Comparison of ENCODE assay signal across 33 cellular contexts in genomic region chr3:14398801-14399114, GRCh38. TPM values are rescaled to one million over a fixed set of nuclear protein-coding genes. Genes with fewer than 3 reads are reported as not detected.
DNase-seq lines count a peak whose midpoint lies in the region; ATAC-seq, FAIRE-seq and TF ChIP-seq lines count a peak whose summit lies in the region.
"Had no signal": no experiment of that assay in that cellular context is flagged by ENCODE, and none has a peak within 500 bp of the region (broad histone marks: within the 10 kb centered on the region; RNA-seq: fewer than 3 reads in every experiment).

No MANE protein-coding gene starts in this region.

- no peaks in the 10 kb centered on the region for H4K20me1 ChIP-seq in HepG2 (ENCODE audit: insufficient read depth, low read length)
- H4K20me1 ChIP-seq in Karpas-422 (ENCODE audit: insufficient read depth, low read depth, low read length), result 0 out of 2 replicates have a peak, but pooled peaks cover 6% of the 10 kb centered on the region

- TF ChIP-seq EP300 in HepG2 (IDR thresholded peaks at IDR 0.05; ENCODE audit: low read depth in 2 of 2, low read length in 2 of 2) (no peak), HepG2 (CRISPR knock-in tag; IDR thresholded peaks at IDR 0.05; ENCODE audit: borderline replicate concordance) (no peak)

- H3K36me3 ChIP-seq in HepG2 (replicated peaks in 1 of 2; ENCODE audit: control insufficient read depth in 1 of 2, insufficient read depth in 2 of 2, low read length in 2 of 2) (no peaks in the 10 kb centered on the region), right lobe of liver (no peaks in the 10 kb centered on the region), Karpas-422 (ENCODE audit: insufficient read depth, low read length) (no peaks in the 10 kb centered on the region)
- H3K36me3 ChIP-seq: colonic mucosa, lower lobe of right lung, MG63, pancreas, Peyer's patch, right atrium auricular region, transverse colon had no signal

- peak overlapping the region; percentile 12 for H3K27ac Mint-ChIP-seq in stimulated activated effector memory CD8-positive, alpha-beta T cell treated with anti-CD3 and anti-CD28 coated beads, Interleukin-12 subunit alpha, Interleukin-12 subunit beta, amount 100 ng/mL, for 72 hours
- H3K27ac Mint-ChIP-seq: activated CD4-positive, alpha-beta memory T cell treated with anti-CD3 and anti-CD28 coated beads for 36 hours; activated naive CD4-positive, alpha-beta T cell treated with anti-CD3 and anti-CD28 coated beads, Interleukin-2, amount 50 U/mL, for 72 hours; activated T-helper 2 cell treated with anti-CD3 and anti-CD28 coated beads, Interferon-gamma antibody, Interleukin-2, Interleukin-4, amounts not matched to agents 10 μg/mL and 5 μg/mL and 100 μg/mL, durations not matched to agents 14 hours and 24 hours and 36 hours had no signal

- H3K27me3 ChIP-seq in HepG2 (ENCODE audit: control insufficient read depth in 1 of 2, insufficient read depth in 2 of 2, low read length in 2 of 2) (no peaks in the 10 kb centered on the region; a peak in 2 of 5 replicates), right lobe of liver (no peaks in the 10 kb centered on the region), Karpas-422 (ENCODE audit: low read length) (no peaks in the 10 kb centered on the region)
- H3K27me3 ChIP-seq: colonic mucosa, MG63, pancreas, Peyer's patch, right atrium auricular region, SJSA1 had no signal

- peak overlapping the region; percentile 38; the same call in 1 of the 2 replicates for H3K4me2 ChIP-seq in HepG2 (ENCODE audit: low read depth, low read length)
- H3K4me2 ChIP-seq in Karpas-422 (ENCODE audit: low read depth, low read length, poor library complexity, severe bottlenecking), result no peak overlapping the region

- H3K27ac ChIP-seq in HepG2 (ENCODE audit: extremely low read length, insufficient read depth, low read length) (no peak overlapping the region), right lobe of liver (no peak overlapping the region), Karpas-422 (ENCODE audit: low read length) (no peak overlapping the region)
- H3K27ac ChIP-seq: colonic mucosa, lower lobe of right lung, pancreas, Peyer's patch, right atrium auricular region, SJSA1, transverse colon had no signal

- peaks cover 21% of the 10 kb centered on the region for H3K36me3 Mint-ChIP-seq in stimulated activated effector memory CD8-positive, alpha-beta T cell treated with anti-CD3 and anti-CD28 coated beads, Interleukin-12 subunit alpha, Interleukin-12 subunit beta, amount 100 ng/mL, for 72 hours
- H3K36me3 Mint-ChIP-seq: naive thymus-derived CD8-positive, alpha-beta T cell had no signal

- POLR2A ChIA-PET in HepG2 (lab: Yijun Ruan, JAX), result no interaction called here

- peaks cover 43% of the 10 kb centered on the region for H3K4me1 ChIP-seq in HepG2 (ENCODE audit: insufficient read depth, low read length)
- no peaks in the 10 kb centered on the region for H3K4me1 ChIP-seq in right lobe of liver
- H3K4me1 ChIP-seq in Karpas-422 (ENCODE audit: low read length), result peaks cover 20% of the 10 kb centered on the region

- TF ChIP-seq RAD21 in HepG2 (CRISPR knock-in tag; IDR thresholded peaks at IDR 0.05), result no peak

- in situ Hi-C loops in HepG2 (cut with HindIII; ENCODE audit: extremely low pct_ligation_motif_present, low pct_unique_long_range_greater_than_20kb), result no loop called here

- H3K9me3 ChIP-seq in HepG2 (ENCODE audit: low read length), result no peaks in the 10 kb centered on the region
- no peaks in the 10 kb centered on the region for H3K9me3 ChIP-seq in right lobe of liver
- no peaks in the 10 kb centered on the region for H3K9me3 ChIP-seq in Karpas-422 (ENCODE audit: low read length)
- H3K9me3 ChIP-seq: colonic mucosa, lower lobe of right lung, MG63, pancreas, Peyer's patch, right atrium auricular region, SJSA1, transverse colon had no signal

- no peak for ATAC-seq in HepG2
- no peak for ATAC-seq in right lobe of liver
- ATAC-seq in stimulated activated effector memory CD8-positive, alpha-beta T cell treated with anti-CD3 and anti-CD28 coated beads, Interleukin-12 subunit alpha, Interleukin-12 subunit beta, amount 100 ng/mL, for 72 hours, result no peak
- ATAC-seq: activated CD4-positive, CD25-positive, alpha-beta regulatory T cell treated with anti-CD3 and anti-CD28 coated beads, Interleukin-2, amount 50 U/mL, for 24 hours; activated naive CD4-positive, alpha-beta T cell treated with anti-CD3 and anti-CD28 coated beads, Interleukin-2, amount 50 U/mL, for 72 hours; lower lobe of right lung; naive thymus-derived CD8-positive, alpha-beta T cell; pancreas had no signal

- WGBS in HepG2 (ENCODE audit: low lambda C conversion rate), result 17% methylated on average over 1 of the region's 2 CpGs
- WGBS in right lobe of liver (ENCODE audit: insufficient coverage, low coverage, low lambda C conversion rate, missing lambda C conversion rate), result 63% methylated on average over 1 of the region's 2 CpGs

- DNase-seq in HepG2 (ENCODE audit: low spot score) (no peak), right lobe of liver (no peak), Karpas-422 (peak; percentile 73), UCSD-AML1 (lab: John Stamatoyannopoulos, UW; ENCODE audit: unreplicated experiment) (peak; percentile 31), foreskin melanocyte (no peak), cerebellum (ENCODE audit: low spot score) (no peak)
- no peak for DNase-seq in stimulated activated effector memory CD8-positive, alpha-beta T cell treated with anti-CD3 and anti-CD28 coated beads, Interleukin-12 subunit alpha, Interleukin-12 subunit beta, amount 100 ng/mL, for 72 hours (ENCODE audit: low spot score in 2 of 2)
- no peak for DNase-seq in stimulated activated CD8-positive, alpha-beta memory T cell treated with anti-CD3 and anti-CD28 coated beads, Interleukin-4, amount 100 ng/mL, for 48 hours
- DNase-seq: activated CD4-positive, alpha-beta memory T cell treated with anti-CD3 and anti-CD28 coated beads for 36 hours; aorta; colonic mucosa; COR-L47; DMS79; effector CD8-positive, alpha-beta T cell; GF-D8; head of caudate nucleus; kidney glomerular epithelial cell; lower lobe of right lung; MG63; naive thymus-derived CD8-positive, alpha-beta T cell; NCI-H524; pancreas; Peyer's patch; T-helper 1 cell; transverse colon had no signal

- peak; percentile 49 for TF ChIP-seq CTCF in HepG2 (CRISPR knock-in tag; IDR thresholded peaks at IDR 0.05)
- no peak for TF ChIP-seq CTCF in right lobe of liver (IDR thresholded peaks at IDR 0.05)

- no peak for TF ChIP-seq POLR2A in HepG2 (IDR thresholded peaks at IDR 0.05; ENCODE audit: insufficient read depth in 1 of 2, low read depth in 2 of 2, low read length in 2 of 2)
- TF ChIP-seq POLR2A in right lobe of liver (IDR thresholded peaks at IDR 0.05), result no peak

- H2AFZ ChIP-seq in HepG2 (ENCODE audit: low read length) (no peak overlapping the region), Karpas-422 (ENCODE audit: low read length) (no peak overlapping the region)

- CTCF ChIA-PET in HepG2 (lab: Yijun Ruan, JAX; ENCODE audit: low intra/inter-chr PET ratio, low total read pairs), result interaction anchor here (0.6 to 1.0 kb wide), 2 partner anchors 63 to 138 kb away, joined by 3 to 4 read pairs; no protein-coding TSS in a partner anchor

- H3K9me3 Mint-ChIP-seq in stimulated activated effector memory CD8-positive, alpha-beta T cell treated with anti-CD3 and anti-CD28 coated beads, Interleukin-12 subunit alpha, Interleukin-12 subunit beta, amount 100 ng/mL, for 72 hours, result no peaks in the 10 kb centered on the region
- H3K9me3 Mint-ChIP-seq: activated CD4-positive, alpha-beta memory T cell treated with anti-CD3 and anti-CD28 coated beads for 36 hours; activated naive CD4-positive, alpha-beta T cell treated with anti-CD3 and anti-CD28 coated beads, Interleukin-2, amount 50 U/mL, for 72 hours; activated T-helper 2 cell treated with anti-CD3 and anti-CD28 coated beads, Interferon-gamma antibody, Interleukin-2, Interleukin-4, amounts not matched to agents 10 μg/mL and 5 μg/mL and 100 μg/mL, durations not matched to agents 14 hours and 24 hours and 36 hours; naive thymus-derived CD8-positive, alpha-beta T cell had no signal

- no peak for FAIRE-seq in HepG2 (lab: Jason Lieb, UNC)
- FAIRE-seq: A204.1, GM12891, H54, pancreas had no signal

- H3K79me2 ChIP-seq in HepG2 (ENCODE audit: insufficient read depth, low read length), result peaks cover 8% of the 10 kb centered on the region
- peaks cover 12% of the 10 kb centered on the region for H3K79me2 ChIP-seq in Karpas-422 (ENCODE audit: low read length)

- H3K9ac ChIP-seq in HepG2 (ENCODE audit: insufficient read depth, low read depth, low read length) (no peak overlapping the region), Karpas-422 (ENCODE audit: low read length) (no peak overlapping the region)

- no TSS peak for BruUV-seq in HepG2 (replicated peaks; lab: Mats Ljungman, UMichigan)

- H3K4me3 ChIP-seq in HepG2 (replicated peaks in 1 of 3; ENCODE audit: insufficient read depth in 1 of 3, low read depth in 2 of 3, low read length in 3 of 3), result no peak overlapping the region
- H3K4me3 ChIP-seq in right lobe of liver, result no peak overlapping the region
- H3K4me3 ChIP-seq in Karpas-422 (ENCODE audit: low read length), result no peak overlapping the region
- H3K4me3 ChIP-seq: colonic mucosa, lower lobe of right lung, MG63, pancreas, Peyer's patch, right atrium auricular region, SJSA1, transverse colon had no signal

- intact Hi-C loops in HepG2 (cut with micrococcal nuclease; ENCODE audit: unreplicated experiment) (no loop called here), right lobe of liver (cut with DNase I) (no loop called here)

- H3K4me3 Mint-ChIP-seq in stimulated activated effector memory CD8-positive, alpha-beta T cell treated with anti-CD3 and anti-CD28 coated beads, Interleukin-12 subunit alpha, Interleukin-12 subunit beta, amount 100 ng/mL, for 72 hours, result no peak overlapping the region
- H3K4me3 Mint-ChIP-seq: activated CD4-positive, alpha-beta memory T cell treated with anti-CD3 and anti-CD28 coated beads for 36 hours; naive thymus-derived CD8-positive, alpha-beta T cell had no signal

- no peaks in the 10 kb centered on the region for H3K9me2 ChIP-seq in Karpas-422 (replicated peaks; ENCODE audit: insufficient read depth, low read length)

- peaks cover 41% of the 10 kb centered on the region for H3K4me1 Mint-ChIP-seq in stimulated activated effector memory CD8-positive, alpha-beta T cell treated with anti-CD3 and anti-CD28 coated beads, Interleukin-12 subunit alpha, Interleukin-12 subunit beta, amount 100 ng/mL, for 72 hours

RNA-seq across cellular contexts. Expression of gene SLC6A6, which starts 3.6 kb away (rescaled TPM):
- 10.7 and 20.7 TPM in 2 replicates for total RNA-seq in HepG2 (2016; rRNA removed; fragmentation: Illumina TruSeq; extraction: Trizol)
- 8.8 and 11.0 TPM in 2 replicates for total RNA-seq in HepG2 (2016; cell fraction: cytosol; rRNA removed; fragmentation: Illumina TruSeq; extraction: Trizol; ENCODE audit: low read depth)
- total RNA-seq in HepG2 (2016; cell fraction: insoluble cytoplasmic fraction; rRNA removed; fragmentation: Illumina TruSeq; extraction: Trizol), result 8.8 and 20.3 TPM in 2 replicates
- 5.1 and 5.2 TPM in 2 replicates for total RNA-seq in HepG2 (2016; cell fraction: membrane; rRNA removed; fragmentation: Illumina TruSeq; extraction: Trizol)
- 25.9 and 32.4 TPM in 2 replicates for total RNA-seq in HepG2 (2016; cell fraction: nucleus; rRNA removed; fragmentation: Illumina TruSeq; extraction: Trizol)
- polyA plus RNA-seq in HepG2 (2011; rRNA removed), result 14.1 and 15.4 TPM in 2 replicates
- polyA plus RNA-seq in HepG2 (2011; cell fraction: cytosol; rRNA removed), result 8.6 and 9.7 TPM in 2 replicates
- 33.2 and 41.8 TPM in 2 replicates for polyA plus RNA-seq in HepG2 (2011; cell fraction: nucleus; rRNA removed)
- 10.9 and 13.7 TPM in 2 replicates for polyA plus RNA-seq in HepG2 (2012)
- polyA plus RNA-seq in HepG2 (2016; cell fraction: cytosol; fragmentation: Illumina TruSeq; extraction: Trizol; ENCODE audit: low read depth), result 0.76 and 1.2 TPM in 2 replicates
- polyA plus RNA-seq in HepG2 (2016; cell fraction: insoluble cytoplasmic fraction; fragmentation: Illumina TruSeq; extraction: Trizol; ENCODE audit: low read depth), result 5.9 and 6.8 TPM in 2 replicates
- polyA plus RNA-seq in HepG2 (2016; cell fraction: membrane; fragmentation: Illumina TruSeq; extraction: Trizol; ENCODE audit: low read depth), result 1.5 and 1.7 TPM in 2 replicates
- polyA plus RNA-seq in HepG2 (2016; cell fraction: nucleus; fragmentation: Illumina TruSeq; extraction: Trizol; ENCODE audit: insufficient read depth, low read depth), result 35.4 and 36.8 TPM in 2 replicates
- 52.1 and 83.7 TPM in 2 replicates for polyA minus RNA-seq in HepG2 (2011; rRNA and poly(A)+ RNA removed; ENCODE audit: low replicate concordance)
- polyA minus RNA-seq in HepG2 (2011; cell fraction: cytosol; rRNA and poly(A)+ RNA removed), result 14.3 and 18.8 TPM in 2 replicates
- 28.2 and 33.0 TPM in 2 replicates for polyA minus RNA-seq in HepG2 (2011; cell fraction: nucleus; rRNA and poly(A)+ RNA removed)
- total RNA-seq in right lobe of liver, result 1 to 10 TPM; 1.5 to 8.2 (median 4.1) TPM
- total RNA-seq in Karpas-422 (2014; rRNA removed; shearing (Covaris generic); ENCODE audit: low replicate concordance), result 25.3 and 30.2 TPM in 2 replicates
- 24.6 TPM for total RNA-seq in cerebellum

Comparison
In these comparisons a context has a peak if more than half of its experiments do, and no peak if none do; other contexts are left out.
1. DNase-seq: peak in Karpas-422 (single experiment) and UCSD-AML1 (single experiment); none in HepG2 (single experiment), right lobe of liver (0 of 3), stimulated activated effector memory CD8-positive, alpha-beta T cell treated with anti-CD3 and anti-CD28 coated beads, Interleukin-12 subunit alpha, Interleukin-12 subunit beta, amount 100 ng/mL, for 72 hours (0 of 2), foreskin melanocyte (single experiment), cerebellum (single experiment) and stimulated activated CD8-positive, alpha-beta memory T cell treated with anti-CD3 and anti-CD28 coated beads, Interleukin-4, amount 100 ng/mL, for 48 hours (single experiment).